ENCODE assay signal across 8 cellular contexts in genomic region chr9:106920701-106921283, GRCh38. TPM values are rescaled to one million over a fixed set of nuclear protein-coding genes. Genes with fewer than 3 reads are reported as not detected.
DNase-seq lines count a peak whose midpoint lies in the region; ATAC-seq, FAIRE-seq and TF ChIP-seq lines count a peak whose summit lies in the region.

No MANE protein-coding gene starts in this region.

- H3K79me2 ChIP-seq in PC-3 (ENCODE audit: low read length), result peaks cover 53% of the 10 kb centered on the region

- CTCF ChIA-PET in PC-3 (lab: Charles Lee), result no interaction called here

- no peak for TF ChIP-seq POLR2A in GM12891 (IDR thresholded peaks at IDR 0.05; ENCODE audit: low read depth, low read length)

- H4K20me1 ChIP-seq in PC-3 (ENCODE audit: low read length), result no peaks in the 10 kb centered on the region

- no peaks in the 10 kb centered on the region for H3K9me2 ChIP-seq in PC-3 (replicated peaks; ENCODE audit: low read length)

- H3K36me3 ChIP-seq in PC-3 (ENCODE audit: low read depth, low read length) (peaks cover 29% of the 10 kb centered on the region), neuron (ENCODE audit: insufficient read depth, low read length) (peaks cover 35% of the 10 kb centered on the region)

- H3K9me3 ChIP-seq in PC-3 (ENCODE audit: low read length), result no peaks in the 10 kb centered on the region
- peaks cover 17% of the 10 kb centered on the region for H3K9me3 ChIP-seq in neuron (ENCODE audit: low read length)

- no TSS peak for BruUV-seq in PC-3 (replicated peaks; lab: Mats Ljungman, UMichigan)

- peaks cover 36% of the 10 kb centered on the region for H3K4me1 ChIP-seq in PC-3 (ENCODE audit: insufficient read depth, low read length)
- peaks cover 43% of the 10 kb centered on the region for H3K4me1 ChIP-seq in neuron (ENCODE audit: insufficient read depth, low read length)

- no peaks in the 10 kb centered on the region for H3K36me3 Mint-ChIP-seq in T-helper 2 cell treated with Interferon-gamma antibody and Interleukin-4, amounts not matched to agents 5 μg/mL and 100 μg/mL, for 36 hours (ENCODE audit: low read depth)

- DNase-seq in COLO829 (ENCODE audit: low spot score), result peak; percentile 97
- DNase-seq in PC-3, result peak; percentile 57
- DNase-seq in fibroblast of pulmonary artery (ENCODE audit: low read depth), result peak; percentile 49
- DNase-seq in cerebellar nuclear complex (lab: John Stamatoyannopoulos, UW), result no peak
- no peak for DNase-seq in GM12891 (ENCODE audit: insufficient read length, low spot score)
- no peak for DNase-seq in T-helper 2 cell treated with Interferon-gamma antibody and Interleukin-4, amounts not matched to agents 5 μg/mL and 100 μg/mL, for 36 hours (ENCODE audit: low spot score)

- ATAC-seq in PC-3 (peak; percentile 68), HG02588 (IDR thresholded peaks at IDR 0.05; ENCODE audit: unreplicated experiment) (no peak)

- H3F3A ChIP-seq in PC-3 (ENCODE audit: low read length, unreplicated experiment), result no peaks in the 10 kb centered on the region

- POLR2A ChIA-PET in PC-3 (lab: Charles Lee; ENCODE audit: unreplicated experiment), result no interaction called here

- H3K4me3 ChIP-seq in PC-3 (ENCODE audit: low read length), result peak overlapping the region; percentile 26; the same call in 1 of the 2 replicates
- no peak overlapping the region for H3K4me3 ChIP-seq in fibroblast of pulmonary artery (replicated peaks; ENCODE audit: low read depth, low read length)
- peak overlapping the region; percentile 12 for H3K4me3 ChIP-seq in neuron (ENCODE audit: low read length)

- H3K27me3 Mint-ChIP-seq in T-helper 2 cell treated with Interferon-gamma antibody and Interleukin-4, amounts not matched to agents 5 μg/mL and 100 μg/mL, for 36 hours (ENCODE audit: low read depth), result no peaks in the 10 kb centered on the region

- no peak overlapping the region for H3K27ac Mint-ChIP-seq in T-helper 2 cell treated with Interferon-gamma antibody and Interleukin-4, amounts not matched to agents 5 μg/mL and 100 μg/mL, for 36 hours

- peak overlapping the region; percentile 46 for H3K4me2 ChIP-seq in PC-3 (ENCODE audit: low read length)

- H3K4me3 Mint-ChIP-seq in T-helper 2 cell treated with Interferon-gamma antibody and Interleukin-4, amounts not matched to agents 5 μg/mL and 100 μg/mL, for 36 hours, result no peak overlapping the region

- peaks cover 14% of the 10 kb centered on the region for H3K9me3 Mint-ChIP-seq in T-helper 2 cell treated with Interferon-gamma antibody and Interleukin-4, amounts not matched to agents 5 μg/mL and 100 μg/mL, for 36 hours

- H2AFZ ChIP-seq in PC-3 (ENCODE audit: low read length), result no peak overlapping the region
- no peak overlapping the region for H2AFZ ChIP-seq in neuron (ENCODE audit: low read depth, low read length)

- intact Hi-C loops in PC-3 (cut with micrococcal nuclease), result no loop called here

- TF ChIP-seq CTCF in PC-3 (conservative IDR thresholded peaks at IDR 0.05; ENCODE audit: low read depth, low read length), result no peak
- TF ChIP-seq CTCF in fibroblast of pulmonary artery (IDR thresholded peaks at IDR 0.05; ENCODE audit: low read length, missing control alignments), result no peak

- no peak overlapping the region for H3K9ac ChIP-seq in PC-3 (ENCODE audit: low read length)

- no peak for FAIRE-seq in GM12891 (lab: Jason Lieb, UNC)

- peak overlapping the region; percentile 36; the same call in 1 of the 2 replicates for H3K27ac ChIP-seq in PC-3 (ENCODE audit: low read length)

- H3K27me3 ChIP-seq in PC-3 (ENCODE audit: low read length) (no peaks in the 10 kb centered on the region), neuron (ENCODE audit: insufficient read depth, low read length) (no peaks in the 10 kb centered on the region)

- H3K4me1 Mint-ChIP-seq in T-helper 2 cell treated with Interferon-gamma antibody and Interleukin-4, amounts not matched to agents 5 μg/mL and 100 μg/mL, for 36 hours (ENCODE audit: low read depth), result peaks cover 3% of the 10 kb centered on the region

TF ChIP-seq in GM12891, 5 proteins besides CTCF, POLR2A, EP300 and RAD21:
- TF ChIP-seq PAX5 (IDR thresholded peaks at IDR 0.05; ENCODE audit: insufficient read depth, low read length, severe bottlenecking), result no peak
- no peak for TF ChIP-seq POU2F2 (IDR thresholded peaks at IDR 0.05; ENCODE audit: low read depth, low read length)
- no peak for TF ChIP-seq POLR2AphosphoS5 (IDR thresholded peaks at IDR 0.05; ENCODE audit: low read depth, low read length)
- no peak for TF ChIP-seq SPI1 (IDR thresholded peaks at IDR 0.05; ENCODE audit: low read depth, low read length)
- no peak for TF ChIP-seq TAF1 (IDR thresholded peaks at IDR 0.05; ENCODE audit: low read depth, low read length)

RNA-seq across cellular contexts. Expression of gene ZNF462, which starts 57.8 kb away (rescaled TPM):
- 21.2 and 23.4 TPM in 2 replicates for total RNA-seq in PC-3 (2014; rRNA removed)
- 0.24 TPM for polyA plus RNA-seq in GM12891 (2012; ENCODE audit: low read depth, missing spikeins)

Comparison
In these comparisons a context has a peak if more than half of its experiments do, and no peak if none do; other contexts are left out.
1. DNase-seq: peak in COLO829 (single experiment), PC-3 (single experiment) and fibroblast of pulmonary artery (single experiment); none in cerebellar nuclear complex (0 of 2), GM12891 (single experiment) and T-helper 2 cell treated with Interferon-gamma antibody and Interleukin-4, amounts not matched to agents 5 μg/mL and 100 μg/mL, for 36 hours (single experiment).